Comparison of ENCODE assay signal across 1 cellular context in the genomic region with DNA sequence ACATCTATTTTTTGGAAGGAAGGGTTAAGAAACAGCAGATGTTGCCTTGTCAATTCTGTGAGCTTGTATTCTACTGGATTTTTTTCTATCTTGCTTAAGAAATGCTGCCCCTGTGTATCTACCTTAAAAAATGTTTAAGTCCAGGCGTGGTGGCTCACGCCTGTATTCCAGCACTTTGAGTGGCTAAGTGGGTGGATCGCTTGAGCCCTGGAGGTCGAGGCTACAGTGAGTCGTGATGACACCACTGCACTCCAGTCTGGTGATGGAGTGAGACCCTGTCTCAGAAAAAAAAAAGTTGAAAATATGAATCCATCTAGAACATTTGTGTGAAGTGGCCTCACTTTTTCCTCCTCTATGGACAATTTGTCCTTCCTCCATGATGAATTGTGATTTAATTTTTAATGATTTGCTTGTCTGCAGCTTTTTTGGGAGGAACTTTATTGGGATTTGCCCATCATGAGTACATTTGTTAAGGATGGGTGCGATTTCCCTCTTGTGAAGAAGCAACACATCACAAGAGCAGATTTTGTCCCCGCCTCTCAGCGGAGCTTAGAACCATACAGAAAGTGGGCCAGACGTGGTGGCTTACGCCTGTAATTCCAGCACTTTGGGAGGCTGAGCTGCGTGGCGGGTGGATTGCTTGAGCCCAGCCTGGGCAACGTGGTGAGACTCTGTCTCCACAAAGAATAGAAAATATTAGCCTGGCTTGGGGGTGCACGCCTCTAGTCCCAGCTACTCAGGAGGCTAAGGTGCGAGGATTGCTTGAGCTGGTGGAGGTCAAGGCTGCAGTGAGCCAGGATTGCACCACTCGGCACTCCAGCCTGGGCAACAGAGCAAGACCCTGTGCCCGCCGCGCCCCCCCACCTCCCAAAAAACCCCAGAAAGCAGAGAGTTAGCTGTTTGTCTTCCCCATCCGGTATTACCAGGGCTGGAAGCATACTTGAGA.
TF ChIP-seq lines count a peak whose summit lies in the region.

No MANE protein-coding gene starts in this region.

TF ChIP-seq in SK-N-SH treated with all-trans-retinoic acid at 6 μM for 48 hours, 23 proteins besides CTCF, POLR2A, EP300 and RAD21 (continued from another document):
- TF ChIP-seq ZNF70 (CRISPR knock-in tag; IDR thresholded peaks at IDR 0.05), result no peak
- TF ChIP-seq ISL1 (CRISPR knock-in tag; IDR thresholded peaks at IDR 0.05), result no peak
- TF ChIP-seq, protein P1, sequence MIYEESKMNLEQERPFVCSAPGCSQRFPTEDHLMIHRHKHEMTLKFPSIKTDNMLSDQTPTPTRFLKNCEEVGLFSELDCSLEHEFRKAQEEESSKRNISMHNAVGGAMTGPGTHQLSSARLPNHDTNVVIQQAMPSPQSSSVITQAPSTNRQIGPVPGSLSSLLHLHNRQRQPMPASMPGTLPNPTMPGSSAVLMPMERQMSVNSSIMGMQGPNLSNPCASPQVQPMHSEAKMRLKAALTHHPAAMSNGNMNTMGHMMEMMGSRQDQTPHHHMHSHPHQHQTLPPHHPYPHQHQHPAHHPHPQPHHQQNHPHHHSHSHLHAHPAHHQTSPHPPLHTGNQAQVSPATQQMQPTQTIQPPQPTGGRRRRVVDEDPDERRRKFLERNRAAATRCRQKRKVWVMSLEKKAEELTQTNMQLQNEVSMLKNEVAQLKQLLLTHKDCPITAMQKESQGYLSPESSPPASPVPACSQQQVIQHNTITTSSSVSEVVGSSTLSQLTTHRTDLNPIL (CRISPR knock-in tag; IDR thresholded peaks at IDR 0.05; ENCODE audit: low read depth), result no peak
- TF ChIP-seq, protein P2, sequence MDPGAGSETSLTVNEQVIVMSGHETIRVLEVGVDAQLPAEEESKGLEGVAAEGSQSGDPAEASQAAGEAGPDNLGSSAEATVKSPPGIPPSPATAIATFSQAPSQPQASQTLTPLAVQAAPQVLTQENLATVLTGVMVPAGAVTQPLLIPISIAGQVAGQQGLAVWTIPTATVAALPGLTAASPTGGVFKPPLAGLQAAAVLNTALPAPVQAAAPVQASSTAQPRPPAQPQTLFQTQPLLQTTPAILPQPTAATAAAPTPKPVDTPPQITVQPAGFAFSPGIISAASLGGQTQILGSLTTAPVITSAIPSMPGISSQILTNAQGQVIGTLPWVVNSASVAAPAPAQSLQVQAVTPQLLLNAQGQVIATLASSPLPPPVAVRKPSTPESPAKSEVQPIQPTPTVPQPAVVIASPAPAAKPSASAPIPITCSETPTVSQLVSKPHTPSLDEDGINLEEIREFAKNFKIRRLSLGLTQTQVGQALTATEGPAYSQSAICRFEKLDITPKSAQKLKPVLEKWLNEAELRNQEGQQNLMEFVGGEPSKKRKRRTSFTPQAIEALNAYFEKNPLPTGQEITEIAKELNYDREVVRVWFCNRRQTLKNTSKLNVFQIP (CRISPR knock-in tag; IDR thresholded peaks at IDR 0.05; ENCODE audit: borderline replicate concordance, low read depth), result no peak
- no peak for TF ChIP-seq PATZ1 (CRISPR knock-in tag; IDR thresholded peaks at IDR 0.05; ENCODE audit: borderline replicate concordance)
- TF ChIP-seq ESRRG (CRISPR knock-in tag; IDR thresholded peaks at IDR 0.05), result no peak
- TF ChIP-seq CSDC2 (CRISPR knock-in tag; IDR thresholded peaks at IDR 0.05), result no peak
- TF ChIP-seq ARNTL (CRISPR knock-in tag; IDR thresholded peaks at IDR 0.05; ENCODE audit: borderline replicate concordance, low read depth), result no peak
- TF ChIP-seq GLIS3 (CRISPR knock-in tag; IDR thresholded peaks at IDR 0.05), result no peak
